In the genomic region with DNA sequence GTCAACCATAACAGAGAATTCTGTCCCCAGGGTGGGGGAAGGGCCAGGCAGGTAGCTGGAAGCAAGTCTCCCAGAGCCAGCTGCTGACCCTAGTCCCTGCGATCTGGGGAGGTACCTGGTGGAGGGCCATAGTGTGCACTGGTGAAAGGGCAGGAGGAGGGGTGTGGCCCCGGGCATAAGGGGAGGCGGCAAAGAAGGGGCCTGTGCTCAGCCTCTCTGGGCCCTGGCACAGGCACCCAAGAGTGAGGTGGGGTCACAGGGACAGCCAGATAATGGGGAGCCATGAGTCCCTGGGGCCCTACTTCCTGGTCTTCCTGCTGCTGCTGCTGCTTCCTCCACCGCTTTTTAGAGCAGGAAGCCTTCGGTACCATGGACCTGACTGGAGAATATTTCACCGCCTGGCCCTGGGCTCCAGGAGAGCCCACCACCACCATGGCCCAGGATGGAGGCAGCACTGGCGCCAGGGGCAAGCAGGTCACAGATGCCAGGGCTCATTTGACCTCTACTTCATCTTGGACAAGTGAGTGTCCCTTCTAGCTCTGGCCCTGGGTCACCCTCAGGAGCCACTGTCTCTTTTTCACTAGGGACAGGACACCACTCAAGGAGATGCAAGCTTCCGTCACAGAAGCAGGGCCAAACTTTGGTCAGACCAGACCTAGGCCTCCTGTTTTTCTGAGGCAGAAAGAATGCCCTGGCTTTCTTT, we compare ENCODE assay signal across 19 cellular contexts. TPM values are rescaled to one million over a fixed set of nuclear protein-coding genes. Genes with fewer than 3 reads are reported as not detected.
DNase-seq lines count a peak whose midpoint lies in the region; ATAC-seq and TF ChIP-seq lines count a peak whose summit lies in the region.
"Had no signal": no experiment of that assay in that cellular context is flagged by ENCODE, and none has a peak within 500 bp of the region (broad histone marks: within the 10 kb centered on the region; RNA-seq: fewer than 3 reads in every experiment).

A gene (plus strand): TSS at position 7 of the 703 bp plus-strand sequence. CDS start 266 bp downstream, at position 273.

- DNase-seq in activated naive CD4-positive, alpha-beta T cell treated with anti-CD3 and anti-CD28 coated beads for 36 hours: no peak
- no peak for DNase-seq in activated naive CD4-positive, alpha-beta T cell treated with Interleukin-2 at 50 U/mL for 16 hours
- DNase-seq in Peyer's patch (peak in 2 of 3 donors; percentile 37 to 41), left lobe of liver (ENCODE audit: low spot score) (peak; percentile 44), NCI-H1436 treated with DMSO at 0.1 percent for 48 hours (lab: John Stamatoyannopoulos, UW) (no peak), glomerular visceral epithelial cell (ENCODE audit: extremely low spot score) (no peak)
- DNase-seq: activated gamma-delta T cell treated with Interleukin-2 at 50 U/mL for 16 hours; body of pancreas; Kasumi-1; naive B cell; NCI-H1417 treated with DMSO at 0.1 percent for 48 hours; RPMI8226; stimulated activated naive B cell treated with anti-CD40 and anti-IgM and Interleukin-4, amounts not matched to agents 10 μg/mL and 1 μg/mL and 100 μg/mL, for 72 hours had no signal

- no peak for TF ChIP-seq POLR2A in Peyer's patch (IDR thresholded peaks at IDR 0.05)

- intact Hi-C loops in activated naive CD4-positive, alpha-beta T cell treated with anti-CD3 and anti-CD28 coated beads for 36 hours (cut with micrococcal nuclease): no loop called here

- no peaks in the 10 kb centered on the region for H3K9me3 Mint-ChIP-seq in activated naive CD4-positive, alpha-beta T cell treated with anti-CD3 and anti-CD28 coated beads for 36 hours
- H3K9me3 Mint-ChIP-seq: stimulated activated naive B cell treated with anti-CD40 and anti-IgM and Interleukin-4, amounts not matched to agents 10 μg/mL and 1 μg/mL and 100 μg/mL, for 72 hours had no signal

- peaks cover 0 to 22% (median 0%) of the 10 kb centered on the region in 4 donors for H3K4me1 ChIP-seq in Peyer's patch

- H3K36me3 ChIP-seq in Peyer's patch: no peaks in the 10 kb centered on the region
- H3K36me3 ChIP-seq: vagina had no signal

- H3K9me3 ChIP-seq in Peyer's patch: no peaks in the 10 kb centered on the region
- H3K9me3 ChIP-seq: body of pancreas, vagina had no signal

- H3K27me3 Mint-ChIP-seq in activated naive CD4-positive, alpha-beta T cell treated with anti-CD3 and anti-CD28 coated beads for 36 hours (ENCODE audit: low read depth): no peaks in the 10 kb centered on the region

- H3K27ac ChIP-seq in Peyer's patch (no peak within 1 kb of the TSS), temporal lobe (ENCODE audit: low read depth, low read length) (peak within 1 kb of the TSS; percentile 13)
- H3K27ac ChIP-seq: body of pancreas, vagina had no signal

- CTCF ChIA-PET in activated naive CD4-positive, alpha-beta T cell treated with anti-CD3 and anti-CD28 coated beads for 36 hours (lab: Charles Lee): interaction anchor here (0.8 kb wide), 1 partner anchor 31 kb away, joined by 3 read pairs; no protein-coding TSS in a partner anchor

- ATAC-seq in left lobe of liver (no peak), GM19023 (IDR thresholded peaks at IDR 0.05; ENCODE audit: unreplicated experiment) (no peak)
- ATAC-seq: body of pancreas; HCT116; stimulated activated naive B cell treated with anti-CD40 and anti-IgM and Interleukin-4, amounts not matched to agents 10 μg/mL and 1 μg/mL and 100 μg/mL, for 72 hours had no signal

- TF ChIP-seq CTCF in Peyer's patch (IDR thresholded peaks at IDR 0.05): no peak

- peaks cover 17% of the 10 kb centered on the region for H3K4me1 Mint-ChIP-seq in activated naive CD4-positive, alpha-beta T cell treated with anti-CD3 and anti-CD28 coated beads for 36 hours (ENCODE audit: low read depth)

- no peaks in the 10 kb centered on the region for H3K27me3 ChIP-seq in Peyer's patch
- H3K27me3 ChIP-seq: body of pancreas, vagina had no signal

- no peaks in the 10 kb centered on the region for H3K36me3 Mint-ChIP-seq in activated naive CD4-positive, alpha-beta T cell treated with anti-CD3 and anti-CD28 coated beads for 36 hours (ENCODE audit: low read depth)
- H3K36me3 Mint-ChIP-seq: naive B cell; stimulated activated naive B cell treated with anti-CD40 and anti-IgM and Interleukin-4, amounts not matched to agents 10 μg/mL and 1 μg/mL and 100 μg/mL, for 72 hours had no signal

- H3K4me3 ChIP-seq in Peyer's patch: no peak within 1 kb of the TSS
- H3K4me3 ChIP-seq: body of pancreas, lung had no signal

- H3K27ac Mint-ChIP-seq in activated naive CD4-positive, alpha-beta T cell treated with anti-CD3 and anti-CD28 coated beads for 36 hours: no peak within 1 kb of the TSS
- H3K27ac Mint-ChIP-seq: stimulated activated naive B cell treated with anti-CD40 and anti-IgM and Interleukin-4, amounts not matched to agents 10 μg/mL and 1 μg/mL and 100 μg/mL, for 72 hours had no signal

- H3K4me3 Mint-ChIP-seq in activated naive CD4-positive, alpha-beta T cell treated with anti-CD3 and anti-CD28 coated beads for 36 hours: peak within 1 kb of the TSS; percentile 2

RNA-seq across cellular contexts. Expression of the gene that starts here (rescaled TPM):
- total RNA-seq in activated naive CD4-positive, alpha-beta T cell treated with anti-CD3 and anti-CD28 coated beads for 36 hours: not detected
- not detected for total RNA-seq in Peyer's patch
- not detected for total RNA-seq in left lobe of liver
- total RNA-seq in temporal lobe: not detected
- total RNA-seq: body of pancreas, Daoy, lung, vagina had no signal

Comparison
In these comparisons a context has a peak if more than half of its experiments do, and no peak if none do; other contexts are left out.
1. Peak in DNase-seq in Peyer's patch; RNA of the gene not detected or under 1 TPM.
2. Peak in DNase-seq in left lobe of liver; RNA of the gene not detected or under 1 TPM.